Comparison of ENCODE assay signal across 9 cellular contexts in the genomic region with DNA sequence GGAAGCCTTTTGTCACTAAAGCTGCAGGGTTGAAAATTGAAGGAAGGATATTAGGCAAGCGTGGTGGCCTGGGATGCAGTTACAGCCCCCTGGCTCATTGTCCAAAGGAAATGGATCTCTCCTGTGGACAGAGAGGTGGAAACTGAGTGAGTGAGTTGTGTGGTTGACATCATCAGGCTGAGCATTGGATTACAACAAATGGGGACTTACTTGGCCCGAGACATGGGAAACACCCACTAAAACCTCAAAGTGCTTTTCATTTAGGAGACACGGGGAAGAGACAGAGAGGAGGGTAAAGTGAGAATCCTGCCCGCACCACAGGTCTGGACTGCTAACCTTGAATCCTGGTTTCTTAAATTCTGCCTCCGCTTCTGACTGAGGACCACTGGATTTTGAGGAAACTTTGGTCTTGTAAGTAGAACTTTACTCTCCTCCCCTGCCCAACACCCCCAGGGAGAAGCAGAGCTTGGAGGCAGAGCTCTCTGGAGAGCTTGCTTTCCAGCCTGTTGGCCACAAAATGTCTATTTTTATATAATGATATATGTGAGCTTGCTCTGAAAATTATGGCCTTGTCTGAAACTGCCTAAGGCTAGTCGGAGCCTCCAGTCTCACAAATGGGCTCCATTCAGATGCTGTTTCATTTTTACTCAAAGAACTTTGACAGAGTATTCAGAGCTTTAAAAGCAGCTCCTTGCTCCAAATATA. TPM values are rescaled to one million over a fixed set of nuclear protein-coding genes. Genes with fewer than 3 reads are reported as not detected.
A peak's percentile ranks its signal among the peaks of the same experiment; 100 is the strongest.
DNase-seq lines count a peak whose midpoint lies in the region; ATAC-seq, FAIRE-seq and TF ChIP-seq lines count a peak whose summit lies in the region.
"Had no signal": no experiment of that assay in that cellular context is flagged by ENCODE, and none has a peak within 500 bp of the region (broad histone marks: within the 10 kb centered on the region; RNA-seq: fewer than 3 reads in every experiment).

PKIG (plus strand) TSS at position 259 of the 705 bp plus-strand sequence. CDS start 31,978 bp downstream, outside the sequence.

- H3K4me3 ChIP-seq in AG04450 (ENCODE audit: low read depth, low read length) (peak within 1 kb of the TSS; percentile 68), endodermal cell (ENCODE audit: low read length) (no peak within 1 kb of the TSS), mucosa of stomach (ENCODE audit: low read length) (no peak within 1 kb of the TSS)

- DNase-seq in AG04450 (ENCODE audit: low read depth, low spot score) = peak; percentile 38
- DNase-seq in NCI-H2227 treated with DMSO at 0.1 percent for 48 hours (lab: John Stamatoyannopoulos, UW) = peak; percentile 58
- no peak for DNase-seq in endodermal cell
- no peak for DNase-seq in activated naive CD4-positive, alpha-beta T cell (lab: John Stamatoyannopoulos, UW)
- DNase-seq in D721Med (ENCODE audit: insufficient read length, low spot score) = no peak
- DNase-seq in activated CD8-positive, alpha-beta memory T cell treated with anti-CD3 and anti-CD28 coated beads, Interleukin-2, amount 50 U/mL, for 48 hours = no peak

- H3K27me3 ChIP-seq in AG04450 (ENCODE audit: control insufficient read depth, insufficient read depth, low read length) (no peaks in the 10 kb centered on the region), endodermal cell (ENCODE audit: control insufficient read depth, insufficient read depth, low read length, poor library complexity, severe bottlenecking) (no peaks in the 10 kb centered on the region), mucosa of stomach (ENCODE audit: control insufficient read depth, insufficient read depth, low read length) (no peaks in the 10 kb centered on the region)

- POLR2A ChIA-PET in AG04450 (lab: Yijun Ruan, JAX) = interaction anchor here (1.0 kb wide), 1 partner anchor 16 kb away, joined by 3 read pairs; no protein-coding TSS in a partner anchor

- H3K9ac ChIP-seq in endodermal cell (ENCODE audit: extremely low read depth, low read length, poor library complexity, severe bottlenecking) = no peak within 1 kb of the TSS
- peak within 1 kb of the TSS; percentile 60 for H3K9ac ChIP-seq in mucosa of stomach (ENCODE audit: low read length)

- H3K9me3 ChIP-seq in AG04450 (ENCODE audit: control insufficient read depth, insufficient read depth, low read length) (no peaks in the 10 kb centered on the region), endodermal cell (ENCODE audit: control insufficient read depth, low read length) (no peaks in the 10 kb centered on the region), mucosa of stomach (ENCODE audit: control insufficient read depth, low read length) (no peaks in the 10 kb centered on the region)

- CTCF ChIA-PET in AG04450 (lab: Charles Lee) = interaction anchor here (1.7 kb wide), 1 partner anchor 27 kb away, joined by 3 read pairs; no protein-coding TSS in a partner anchor

- TF ChIP-seq CTCF in AG04450 (IDR thresholded peaks at IDR 0.05; ENCODE audit: low read depth, low read length) (no peak), endodermal cell (conservative IDR thresholded peaks at IDR 0.05) (no peak), D721Med (IDR thresholded peaks at IDR 0.05; ENCODE audit: insufficient read depth, missing control alignments) (no peak)

- H3K36me3 ChIP-seq in endodermal cell (ENCODE audit: control insufficient read depth, insufficient read depth, low read length) = peaks cover 2% of the 10 kb centered on the region
- no peaks in the 10 kb centered on the region for H3K36me3 ChIP-seq in mucosa of stomach (ENCODE audit: control insufficient read depth, insufficient read depth, low read length)

- no peak for FAIRE-seq in D721Med (lab: Jason Lieb, UNC)
- FAIRE-seq: colon had no signal

- no peaks in the 10 kb centered on the region for H3K4me1 ChIP-seq in endodermal cell (ENCODE audit: control insufficient read depth, insufficient read depth, low read length)
- no peaks in the 10 kb centered on the region for H3K4me1 ChIP-seq in mucosa of stomach (ENCODE audit: control insufficient read depth, insufficient read depth, low read length)

- H3K27ac Mint-ChIP-seq in endodermal cell = peak within 1 kb of the TSS; percentile 54

- no peak for ATAC-seq in GM19351 (IDR thresholded peaks at IDR 0.05; ENCODE audit: unreplicated experiment)

- no peak within 1 kb of the TSS for H3K4me3 Mint-ChIP-seq in endodermal cell

- H3K4me1 Mint-ChIP-seq in endodermal cell = peaks cover 28% of the 10 kb centered on the region

- WGBS in endodermal cell (ENCODE audit: insufficient coverage in 1 of 2, insufficient read length in 1 of 2), 2 experiments = 87 to 92% methylated on average over 3 to 6 of the region's 6 CpGs

- peaks cover 2% of the 10 kb centered on the region for H3K9me3 Mint-ChIP-seq in endodermal cell

- H3K27ac ChIP-seq in AG04450 (ENCODE audit: low read depth, low read length) (peak within 1 kb of the TSS; percentile 72), endodermal cell (ENCODE audit: low read depth, low read length) (peak within 1 kb of the TSS; percentile 25)

- peaks cover 3% of the 10 kb centered on the region for H3K36me3 Mint-ChIP-seq in endodermal cell (ENCODE audit: low read depth)

- no peaks in the 10 kb centered on the region for H3K27me3 Mint-ChIP-seq in endodermal cell (ENCODE audit: insufficient read depth)

RNA-seq across cellular contexts. Expression of gene PKIG, which starts in this region (rescaled TPM):
- 107 and 128 TPM in 2 replicates for polyA plus RNA-seq in AG04450 (2011; rRNA removed)
- polyA minus RNA-seq in AG04450 (2011; rRNA and poly(A)+ RNA removed) = 50.6 and 65.6 TPM in 2 replicates
- total RNA-seq in endodermal cell = 10 to 100 TPM; 61.5 to 77.6 TPM
- polyA plus RNA-seq in endodermal cell (2013, experiment 1 of 2) = 59.0 TPM
- polyA plus RNA-seq in endodermal cell (2013, experiment 2 of 2) = 64.1 TPM

Comparison
In these comparisons a context has a peak if more than half of its experiments do, and no peak if none do; other contexts are left out.
1. DNase-seq: peak in AG04450 (single experiment) and NCI-H2227 treated with DMSO at 0.1 percent for 48 hours (single experiment); none in endodermal cell (single experiment), activated naive CD4-positive, alpha-beta T cell (0 of 4), D721Med (single experiment) and activated CD8-positive, alpha-beta memory T cell treated with anti-CD3 and anti-CD28 coated beads, Interleukin-2, amount 50 U/mL, for 48 hours (single experiment).